ENCODE assay signal across 8 cellular contexts in genomic region chr4:125314676-125315570, GRCh38. TPM values are rescaled to one million over a fixed set of nuclear protein-coding genes. Genes with fewer than 3 reads are reported as not detected.
DNase-seq lines count a peak whose midpoint lies in the region; ATAC-seq and TF ChIP-seq lines count a peak whose summit lies in the region.

FAT4 (plus strand) TSS chr4:125314955; CDS start chr4:125316412, 1,457 bp downstream.

- no peaks in the 10 kb centered on the region; the same call in 2 of the 3 replicates for H3K9me3 Mint-ChIP-seq in GM23338

- no peaks in the 10 kb centered on the region for H3K36me3 ChIP-seq in GM23338 (ENCODE audit: insufficient read depth)
- no peaks in the 10 kb centered on the region for H3K36me3 ChIP-seq in parathyroid adenoma (ENCODE audit: control insufficient read depth, insufficient read depth, low read length)

- no peaks in the 10 kb centered on the region for H3K9me3 ChIP-seq in parathyroid adenoma (ENCODE audit: control insufficient read depth, low read length)

- H3K4me3 ChIP-seq in GM23338 = peak within 1 kb of the TSS; percentile 92
- peak within 1 kb of the TSS; percentile 51 for H3K4me3 ChIP-seq in Jurkat, Clone E6-1 (ENCODE audit: low read length)
- H3K4me3 ChIP-seq in astrocyte of the spinal cord (ENCODE audit: low read depth, low read length) = peak within 1 kb of the TSS; percentile 87
- H3K4me3 ChIP-seq in parathyroid adenoma (ENCODE audit: low read depth, low read length) = peak within 1 kb of the TSS; percentile 84

- in situ Hi-C loops in astrocyte of the spinal cord (cut with HindIII; ENCODE audit: low sequenced_read_pairs) = no loop called here

- H3K27ac ChIP-seq in GM23338 (ENCODE audit: low read depth) = no peak within 1 kb of the TSS
- peak within 1 kb of the TSS; percentile 81 for H3K27ac ChIP-seq in RWPE1
- peak within 1 kb of the TSS; percentile 78 for H3K27ac ChIP-seq in parathyroid adenoma

- H3K9me2 ChIP-seq in GM23338 (ENCODE audit: insufficient read depth) = no peaks in the 10 kb centered on the region

- POLR2A ChIA-PET in RWPE1 (lab: Yijun Ruan, JAX; ENCODE audit: low non-redundant PET) = interaction anchor here (0.5 kb wide), 1 partner anchor 288 kb away, joined by 4 read pairs; no protein-coding TSS in a partner anchor

- peak within 1 kb of the TSS; percentile 17 for H3K9ac ChIP-seq in parathyroid adenoma

- TF ChIP-seq CTCF in GM23338 (conservative IDR thresholded peaks at IDR 0.05; ENCODE audit: low read depth in 2 of 2) = 0 out of 4 replicates have a peak, but pooled peaks of 1 of the 2 experiments have one; percentile 11
- no peak for TF ChIP-seq CTCF in RWPE1 (conservative IDR thresholded peaks at IDR 0.05; ENCODE audit: low read depth)
- peak; percentile 12 for TF ChIP-seq CTCF in astrocyte of the spinal cord (IDR thresholded peaks at IDR 0.05; ENCODE audit: low read depth, low read length)
- TF ChIP-seq CTCF in parathyroid adenoma (IDR thresholded peaks at IDR 0.05) = peak; percentile 25

- H3K27me3 ChIP-seq in GM23338 (ENCODE audit: insufficient read depth) (peaks cover 35% of the 10 kb centered on the region), parathyroid adenoma (ENCODE audit: control insufficient read depth, insufficient read depth, low read length) (no peaks in the 10 kb centered on the region)

- DNase-seq in GM04503 (ENCODE audit: low read depth) = peak; percentile 93
- DNase-seq in GM23338 (ENCODE audit: low spot score) = peak; percentile 94
- peak; percentile 28 for DNase-seq in Jurkat, Clone E6-1 (ENCODE audit: low read depth, low spot score)
- DNase-seq in RWPE1 (ENCODE audit: low spot score) = peak; percentile 89
- DNase-seq in astrocyte of the spinal cord (ENCODE audit: low read depth, low spot score) = peak; percentile 99
- DNase-seq in left ventricle myocardium superior = peak; percentile 97
- no peak for DNase-seq in NK-92 treated with Interleukin-12 subunit alpha and Interleukin-12 subunit beta, amount 100 ng/mL, for 24 hours (lab: John Stamatoyannopoulos, UW)

- intact Hi-C loops in left ventricle myocardium superior (cut with micrococcal nuclease) = loop anchor here (10.0 kb wide), 1 partner anchor 120 kb away; no protein-coding TSS in a partner anchor

- H3K36me3 Mint-ChIP-seq in GM23338 (ENCODE audit: low read depth) = no peaks in the 10 kb centered on the region

- H2AFZ ChIP-seq in GM23338 (peak within 1 kb of the TSS; percentile 97), parathyroid adenoma (peak within 1 kb of the TSS; percentile 87)

- H3K4me3 Mint-ChIP-seq in GM23338 = peak within 1 kb of the TSS; percentile 95

- 0 out of 2 replicates have a peak, but pooled peaks cover 3% of the 10 kb centered on the region for H4K20me1 ChIP-seq in GM23338 (replicated peaks; ENCODE audit: insufficient read depth)

- H3K79me2 ChIP-seq in GM23338 (replicated peaks; ENCODE audit: insufficient read depth) = no peaks in the 10 kb centered on the region
- peaks cover 9% of the 10 kb centered on the region for H3K79me2 ChIP-seq in parathyroid adenoma

- H3K27me3 Mint-ChIP-seq in GM23338 (ENCODE audit: insufficient read depth, low read depth, poor library complexity) = peaks cover 44% of the 10 kb centered on the region

- no peak within 1 kb of the TSS for H3K27ac Mint-ChIP-seq in GM23338

- H3K4me2 ChIP-seq in GM23338 = peak within 1 kb of the TSS; percentile 98
- H3K4me2 ChIP-seq in parathyroid adenoma (ENCODE audit: low read length) = peak within 1 kb of the TSS; percentile 95

- H3K4me1 ChIP-seq in GM23338 (ENCODE audit: insufficient read depth) (peaks cover 17% of the 10 kb centered on the region), parathyroid adenoma (peaks cover 17% of the 10 kb centered on the region)

- CTCF ChIA-PET in RWPE1 (lab: Yijun Ruan, JAX) = interaction anchor here (0.6 to 1.6 kb wide), 5 partner anchors 155 to 1261 kb away, joined by 3 read pairs; no protein-coding TSS in a partner anchor

- ATAC-seq in GM23338 = peak; percentile 78
- peak; percentile 95 for ATAC-seq in left ventricle myocardium superior

- H3K4me1 Mint-ChIP-seq in GM23338 = peaks cover 22% of the 10 kb centered on the region

- no peaks in the 10 kb centered on the region; the same call in 1 of the 2 replicates for H3F3A ChIP-seq in GM23338 (replicated peaks; ENCODE audit: low read depth)

TF ChIP-seq in GM23338, 12 proteins besides CTCF, POLR2A, EP300 and RAD21 (continues in another document):
- TF ChIP-seq STAT1 (IDR thresholded peaks at IDR 0.05; ENCODE audit: unreplicated experiment) (no peak), EZH2 (IDR thresholded peaks at IDR 0.05; ENCODE audit: low read depth, unreplicated experiment) (no peak), ETS1 (IDR thresholded peaks at IDR 0.05) (no peak), JUNB (IDR thresholded peaks at IDR 0.05; ENCODE audit: unreplicated experiment) (no peak), CREB1 (CRISPR knock-in tag; IDR thresholded peaks at IDR 0.05; ENCODE audit: low read depth) (no peak; the same call in 1 of the 2 replicates), NANOG (IDR thresholded peaks at IDR 0.05; ENCODE audit: borderline replicate concordance) (no peak), ZNF114 (CRISPR knock-in tag; IDR thresholded peaks at IDR 0.05) (no peak), ZNF462 (CRISPR knock-in tag; IDR thresholded peaks at IDR 0.05) (no peak), ZNF331 (CRISPR knock-in tag; IDR thresholded peaks at IDR 0.05; ENCODE audit: low read depth) (no peak)

RNA-seq across cellular contexts. Expression of gene FAT4, which starts in this region (rescaled TPM):
- 6.1 and 6.8 TPM in 2 replicates for total RNA-seq in GM23338 (2014; rRNA removed; shearing (Covaris generic))
- polyA plus RNA-seq in GM23338 (2016; fragmentation: Nextera tagmentation; extraction: Ambion mirVana) = 0.53 and 0.68 TPM in 2 replicates
- polyA plus RNA-seq in Jurkat, Clone E6-1 (2012; ENCODE audit: insufficient read depth, insufficient read length) = 0.54 TPM
- total RNA-seq in left ventricle myocardium superior = 6.1 TPM
